9 cellular contexts compared by ENCODE assay signal in genomic region chr5:33299621-33300208, GRCh38.
A peak's percentile ranks its signal among the peaks of the same experiment; 100 is the strongest.
DNase-seq lines count a peak whose midpoint lies in the region; ATAC-seq, FAIRE-seq and TF ChIP-seq lines count a peak whose summit lies in the region.
"Had no signal": no experiment of that assay in that cellular context is flagged by ENCODE, and none has a peak within 500 bp of the region (broad histone marks: within the 10 kb centered on the region; RNA-seq: fewer than 3 reads in every experiment).

No MANE protein-coding gene starts in this region.

- H3K36me3 ChIP-seq in ectodermal cell (ENCODE audit: control insufficient read depth, insufficient read depth, low read length) (no peaks in the 10 kb centered on the region), muscle layer of duodenum (ENCODE audit: control insufficient read depth in 1 of 2, insufficient read depth in 2 of 2, low read length in 2 of 2) (no peaks in the 10 kb centered on the region)

- DNase-seq in A549 (ENCODE audit: low read depth in 1 of 2, low spot score in 1 of 2): peak; percentile 2 to 47
- no peak for DNase-seq in GM12892 (ENCODE audit: insufficient read length)
- peak; percentile 97 for DNase-seq in NOMO-1 treated with dmso at 0.1 percent for 144 hours (lab: John Stamatoyannopoulos, UW; ENCODE audit: unreplicated experiment)
- no peak for DNase-seq in NCI-H1048 (lab: John Stamatoyannopoulos, UW)
- DNase-seq in central memory CD4-positive, alpha-beta T cell: no peak

- H3K27me3 ChIP-seq in ectodermal cell (ENCODE audit: control insufficient read depth, insufficient read depth, low read length, poor library complexity, severe bottlenecking) (no peaks in the 10 kb centered on the region), muscle layer of duodenum (ENCODE audit: low read depth, low read length) (no peaks in the 10 kb centered on the region)

- CTCF ChIA-PET in A549 (lab: Yijun Ruan, JAX): interaction anchor here (0.6 to 6.0 kb wide), 40 partner anchors 9 to 1540 kb away, joined by 3 to 54 read pairs (median 4); partner anchors contain the start of gene NPR3

- WGBS in A549 (ENCODE audit: missing lambda C conversion rate): 19% methylated on average over 5 of the region's 5 CpGs
- WGBS in ectodermal cell, 2 experiments: 45 to 50% methylated on average over 5 of the region's 5 CpGs

- FAIRE-seq in A549 (lab: Jason Lieb, UNC): peak; percentile 61
- FAIRE-seq in GM12892 (lab: Jason Lieb, UNC): peak; percentile 36

- H3K4me3 ChIP-seq in A549 (no peak overlapping the region), ectodermal cell (ENCODE audit: insufficient read depth, low read depth, low read length) (no peak overlapping the region), muscle layer of duodenum (ENCODE audit: low read depth in 1 of 2, low read length in 2 of 2) (no peak overlapping the region)

- TF ChIP-seq EP300 in A549 (IDR thresholded peaks at IDR 0.05): no peak

- TF ChIP-seq RAD21 in A549 (conservative IDR thresholded peaks at IDR 0.05 in 1 of 2, IDR thresholded peaks at IDR 0.05 in 1 of 2): peak; percentile 79 to 83

- peaks cover 5% of the 10 kb centered on the region; the same call in 1 of the 3 replicates for H3K4me1 ChIP-seq in A549
- peaks cover 18% of the 10 kb centered on the region for H3K4me1 ChIP-seq in ectodermal cell (ENCODE audit: control insufficient read depth, insufficient read depth, low read length)
- H3K4me1 ChIP-seq in muscle layer of duodenum (ENCODE audit: control insufficient read depth in 1 of 2, insufficient read depth in 2 of 2, low read length in 2 of 2): peaks cover 0 to 17% of the 10 kb centered on the region in 2 donors

- TF ChIP-seq POLR2A in A549 (IDR thresholded peaks at IDR 0.05; ENCODE audit: low read length): no peak
- no peak for TF ChIP-seq POLR2A in GM12892 (IDR thresholded peaks at IDR 0.05; ENCODE audit: low read depth, low read length)

- H3K27ac ChIP-seq in A549 (peak overlapping the region; percentile 9 to 29; a peak in 2 of 6 replicates), ectodermal cell (ENCODE audit: insufficient read depth, low read depth, low read length, poor library complexity, severe bottlenecking) (peak overlapping the region; percentile 44), muscle layer of duodenum (ENCODE audit: low read length) (peak overlapping the region; percentile 28)
- H3K27ac ChIP-seq: HL-60 had no signal

- TF ChIP-seq CTCF in A549 (IDR thresholded peaks at IDR 0.05): peak; percentile 75

- ATAC-seq in A549 (peak; percentile 74 to 84; a peak in 5 of 6 replicates), HG02938 (IDR thresholded peaks at IDR 0.05; ENCODE audit: unreplicated experiment) (peak; percentile 25)

- H3K9me3 ChIP-seq in A549 (no peaks in the 10 kb centered on the region), ectodermal cell (ENCODE audit: control insufficient read depth, low read length) (no peaks in the 10 kb centered on the region), muscle layer of duodenum (ENCODE audit: control insufficient read depth in 1 of 2, low read length in 2 of 2) (no peaks in the 10 kb centered on the region)

- POLR2A ChIA-PET in A549 (lab: Yijun Ruan, JAX): interaction anchor here (1.3 kb wide), 1 partner anchor 26 kb away, joined by 3 read pairs; no protein-coding TSS in a partner anchor

- peak overlapping the region; percentile 50 for H3K4me2 ChIP-seq in A549

TF ChIP-seq in A549, 52 proteins besides CTCF, POLR2A, EP300 and RAD21:
- TF ChIP-seq, protein P1, sequence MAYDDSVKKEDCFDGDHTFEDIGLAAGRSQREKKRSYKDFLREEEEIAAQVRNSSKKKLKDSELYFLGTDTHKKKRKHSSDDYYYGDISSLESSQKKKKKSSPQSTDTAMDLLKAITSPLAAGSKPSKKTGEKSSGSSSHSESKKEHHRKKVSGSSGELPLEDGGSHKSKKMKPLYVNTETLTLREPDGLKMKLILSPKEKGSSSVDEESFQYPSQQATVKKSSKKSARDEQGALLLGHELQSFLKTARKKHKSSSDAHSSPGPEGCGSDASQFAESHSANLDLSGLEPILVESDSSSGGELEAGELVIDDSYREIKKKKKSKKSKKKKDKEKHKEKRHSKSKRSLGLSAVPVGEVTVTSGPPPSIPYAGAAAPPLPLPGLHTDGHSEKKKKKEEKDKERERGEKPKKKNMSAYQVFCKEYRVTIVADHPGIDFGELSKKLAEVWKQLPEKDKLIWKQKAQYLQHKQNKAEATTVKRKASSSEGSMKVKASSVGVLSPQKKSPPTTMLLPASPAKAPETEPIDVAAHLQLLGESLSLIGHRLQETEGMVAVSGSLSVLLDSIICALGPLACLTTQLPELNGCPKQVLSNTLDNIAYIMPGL (CRISPR knock-in tag; IDR thresholded peaks at IDR 0.05; ENCODE audit: borderline replicate concordance): no peak
- TF ChIP-seq SMC3 (IDR thresholded peaks at IDR 0.05): peak; percentile 71

Comparison
In these comparisons a context has a peak if more than half of its experiments do, and no peak if none do; other contexts are left out.
1. DNase-seq: peak in A549 (2 of 2) and NOMO-1 treated with dmso at 0.1 percent for 144 hours (single experiment); none in GM12892 (single experiment), NCI-H1048 (single experiment) and central memory CD4-positive, alpha-beta T cell (single experiment).
2. Peak in every context shown above with its lines, with median percentiles within 50 percentile points of each other: H3K27ac ChIP-seq.